In genomic region chr13:50127017-50127725, GRCh38 we compare ENCODE assay signal across 8 cellular contexts.
A peak's percentile ranks its signal among the peaks of the same experiment; 100 is the strongest.
DNase-seq lines count a peak whose midpoint lies in the region; ATAC-seq and TF ChIP-seq lines count a peak whose summit lies in the region.

No MANE protein-coding gene starts in this region.

- POLR2A ChIA-PET in activated CD4-positive, alpha-beta memory T cell treated with anti-CD3 and anti-CD28 coated beads, Interleukin-2, amount 10 ng/mL, durations not matched to agents 7 days and 5 days (lab: Charles Lee) = interaction anchor here (0.8 to 13.5 kb wide), 12 partner anchors 9 to 783 kb away, joined by 3 to 661 read pairs (median 22); partner anchors contain the start of genes RNASEH2B and TRIM13

- no peaks in the 10 kb centered on the region for H3K9me3 Mint-ChIP-seq in activated CD4-positive, alpha-beta memory T cell treated with anti-CD3 and anti-CD28 coated beads, Interleukin-2, amount 10 ng/mL, durations not matched to agents 7 days and 5 days
- H3K9me3 Mint-ChIP-seq in natural killer cell treated with Interleukin-12 subunit alpha and Interleukin-12 subunit beta and Interleukin-15 and Interleukin-18, amount 100 ng/mL, for 72 hours = no peaks in the 10 kb centered on the region

- H3K27ac Mint-ChIP-seq in activated CD4-positive, alpha-beta memory T cell treated with anti-CD3 and anti-CD28 coated beads, Interleukin-2, amount 10 ng/mL, durations not matched to agents 7 days and 5 days = peak overlapping the region; percentile 91
- peak overlapping the region; percentile 82 to 88 for H3K27ac Mint-ChIP-seq in natural killer cell treated with Interleukin-12 subunit alpha and Interleukin-12 subunit beta and Interleukin-15 and Interleukin-18, amount 100 ng/mL, for 72 hours

- peak overlapping the region; percentile 1 for H3K4me3 ChIP-seq in epithelial cell of esophagus (ENCODE audit: low read length)

- CTCF ChIA-PET in activated CD4-positive, alpha-beta memory T cell treated with anti-CD3 and anti-CD28 coated beads, Interleukin-2, amount 10 ng/mL, durations not matched to agents 7 days and 5 days (lab: Charles Lee) = interaction anchor here (0.6 to 6.3 kb wide), 6 partner anchors 44 to 1751 kb away, joined by 3 to 82 read pairs (median 14); partner anchors contain the start of gene TRIM13

- H3K27me3 Mint-ChIP-seq in activated CD4-positive, alpha-beta memory T cell treated with anti-CD3 and anti-CD28 coated beads, Interleukin-2, amount 10 ng/mL, durations not matched to agents 7 days and 5 days = peaks cover 48% of the 10 kb centered on the region
- H3K27me3 Mint-ChIP-seq in natural killer cell treated with Interleukin-12 subunit alpha and Interleukin-12 subunit beta and Interleukin-15 and Interleukin-18, amount 100 ng/mL, for 72 hours = peaks cover 10 to 14% of the 10 kb centered on the region in 2 donors

- peaks cover 73% of the 10 kb centered on the region for H3K4me1 Mint-ChIP-seq in activated CD4-positive, alpha-beta memory T cell treated with anti-CD3 and anti-CD28 coated beads, Interleukin-2, amount 10 ng/mL, durations not matched to agents 7 days and 5 days
- H3K4me1 Mint-ChIP-seq in natural killer cell treated with Interleukin-12 subunit alpha and Interleukin-12 subunit beta and Interleukin-15 and Interleukin-18, amount 100 ng/mL, for 72 hours (ENCODE audit: low read depth in 2 of 2) = peaks cover 54 to 63% of the 10 kb centered on the region in 2 donors

- TF ChIP-seq CTCF in GM13976 (IDR thresholded peaks at IDR 0.05; ENCODE audit: borderline replicate concordance, control extremely low read depth, extremely low read depth, insufficient read depth, missing control alignments) = no peak
- no peak for TF ChIP-seq CTCF in epithelial cell of esophagus (IDR thresholded peaks at IDR 0.05; ENCODE audit: insufficient read depth, low read depth, low read length, missing control alignments)

- peak; percentile 41 for DNase-seq in GM13976 (ENCODE audit: low spot score)
- DNase-seq in activated CD4-positive, alpha-beta memory T cell treated with anti-CD3 and anti-CD28 coated beads, Interleukin-2, amount 10 ng/mL, durations not matched to agents 7 days and 5 days = peak; percentile 59
- DNase-seq in epithelial cell of esophagus (ENCODE audit: low read depth) = no peak
- peak; percentile 84 for DNase-seq in natural killer cell treated with Interleukin-12 subunit alpha and Interleukin-12 subunit beta and Interleukin-15 and Interleukin-18, amount 100 ng/mL, for 72 hours (ENCODE audit: low spot score)
- peak; percentile 54 for DNase-seq in ureter (ENCODE audit: low spot score)

- in situ Hi-C loops in GM13976 (cut with MboI; ENCODE audit: low sequenced_read_pairs, unreplicated experiment) = no loop called here

- H3K4me3 Mint-ChIP-seq in activated CD4-positive, alpha-beta memory T cell treated with anti-CD3 and anti-CD28 coated beads, Interleukin-2, amount 10 ng/mL, durations not matched to agents 7 days and 5 days = peak overlapping the region; percentile 84
- peak overlapping the region; percentile 85 for H3K4me3 Mint-ChIP-seq in natural killer cell treated with Interleukin-12 subunit alpha and Interleukin-12 subunit beta and Interleukin-15 and Interleukin-18, amount 100 ng/mL, for 72 hours

- ATAC-seq in natural killer cell treated with Interleukin-12 subunit alpha and Interleukin-12 subunit beta and Interleukin-15 and Interleukin-18, amount 100 ng/mL, for 72 hours = no peak
- ATAC-seq in GM21423 (IDR thresholded peaks at IDR 0.05; ENCODE audit: unreplicated experiment) (no peak), HG02973 (IDR thresholded peaks at IDR 0.05; ENCODE audit: unreplicated experiment) (no peak), GM21529 (IDR thresholded peaks at IDR 0.05; ENCODE audit: unreplicated experiment) (no peak)

- peaks cover 16% of the 10 kb centered on the region for H3K36me3 Mint-ChIP-seq in activated CD4-positive, alpha-beta memory T cell treated with anti-CD3 and anti-CD28 coated beads, Interleukin-2, amount 10 ng/mL, durations not matched to agents 7 days and 5 days (ENCODE audit: low read depth)
- H3K36me3 Mint-ChIP-seq in natural killer cell treated with Interleukin-12 subunit alpha and Interleukin-12 subunit beta and Interleukin-15 and Interleukin-18, amount 100 ng/mL, for 72 hours = peaks cover 4% of the 10 kb centered on the region
